In the genomic region with DNA sequence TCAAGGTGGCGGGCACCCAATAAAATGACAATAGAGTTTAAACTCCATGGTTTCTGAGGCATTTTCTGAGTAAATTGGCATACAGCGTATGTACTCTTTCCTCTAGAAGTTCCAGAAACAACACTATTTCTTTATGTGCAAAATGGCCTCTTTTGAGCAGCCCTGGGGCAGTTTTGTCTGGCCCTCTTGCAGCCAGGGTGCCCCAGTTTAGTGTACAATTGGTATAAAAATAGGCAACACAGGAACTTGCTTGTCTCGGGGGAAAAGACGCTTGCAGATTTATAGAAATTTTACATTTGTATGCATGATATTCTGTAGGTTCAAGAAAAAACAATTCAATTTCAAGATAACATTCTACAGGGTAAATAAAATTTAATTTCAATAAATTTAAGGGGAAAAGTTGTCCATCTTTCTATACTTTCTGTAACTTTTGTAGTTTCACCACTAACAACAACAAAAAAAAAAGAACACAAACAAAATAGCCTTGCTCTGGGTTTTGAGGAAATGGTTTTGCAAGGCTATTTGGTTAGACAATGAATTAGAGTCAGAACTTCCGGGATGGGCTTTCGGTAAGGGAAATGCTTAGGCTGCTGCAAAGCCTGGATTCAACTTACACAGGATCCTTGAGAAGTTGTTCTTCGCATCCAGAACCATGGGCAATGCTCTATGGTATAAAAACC, we compare ENCODE assay signal across 9 cellular contexts. TPM values are rescaled to one million over a fixed set of nuclear protein-coding genes. Genes with fewer than 3 reads are reported as not detected.
DNase-seq lines count a peak whose midpoint lies in the region; ATAC-seq and TF ChIP-seq lines count a peak whose summit lies in the region.
"Had no signal": no experiment of that assay in that cellular context is flagged by ENCODE, and none has a peak within 500 bp of the region (broad histone marks: within the 10 kb centered on the region; RNA-seq: fewer than 3 reads in every experiment).

No MANE protein-coding gene starts in this region.

- no peak overlapping the region for H3K27ac ChIP-seq in brain microvascular endothelial cell

- TF ChIP-seq CTCF in GM06990 (IDR thresholded peaks at IDR 0.05; ENCODE audit: insufficient read depth, low read length, poor library complexity, severe bottlenecking) (no peak), brain microvascular endothelial cell (IDR thresholded peaks at IDR 0.05; ENCODE audit: low read depth, low read length, missing control alignments) (no peak)

- H3K27me3 ChIP-seq in GM06990 (replicated peaks; ENCODE audit: control insufficient read depth, insufficient read depth, low read length) (no peaks in the 10 kb centered on the region), brain microvascular endothelial cell (replicated peaks) (no peaks in the 10 kb centered on the region)

- intact Hi-C loops in left colon (cut with DNase I, micrococcal nuclease) = no loop called here

- H3K4me3 ChIP-seq in GM06990 (replicated peaks; ENCODE audit: low read depth, low read length) (peak overlapping the region; percentile 15), brain microvascular endothelial cell (ENCODE audit: low read depth, low read length) (no peak overlapping the region)

- no peaks in the 10 kb centered on the region; the same call in 1 of the 2 replicates for H3K36me3 ChIP-seq in GM06990 (ENCODE audit: control insufficient read depth, insufficient read depth, low read length)
- H3K36me3 ChIP-seq in brain microvascular endothelial cell (replicated peaks) = no peaks in the 10 kb centered on the region

- DNase-seq in GM06990 (ENCODE audit: extremely low read depth, insufficient read length) (no peak), left colon (no peak), brain microvascular endothelial cell (no peak), DMS153 treated with DMSO at 0.1 percent for 48 hours (lab: John Stamatoyannopoulos, UW; ENCODE audit: unreplicated experiment) (no peak), RKO (ENCODE audit: low spot score) (no peak), NCI-H128 (lab: John Stamatoyannopoulos, UW; ENCODE audit: unreplicated experiment) (no peak)
- DNase-seq: NCI-H1048 had no signal

- ATAC-seq in GM21360 (IDR thresholded peaks at IDR 0.05; ENCODE audit: unreplicated experiment) (peak; percentile 32), HG03571 (IDR thresholded peaks at IDR 0.05; ENCODE audit: unreplicated experiment) (peak; percentile 38), left colon (peak; percentile 49)

- in situ Hi-C loops in brain microvascular endothelial cell (cut with HindIII; ENCODE audit: low pct_ligation_motif_present, low sequenced_read_pairs) = no loop called here

RNA-seq across cellular contexts. Expression of a gene that starts 45.3 kb away (rescaled TPM):
- total RNA-seq in left colon = 10 to 100 TPM; 13.9 to 17.9 TPM
